Comparison of ENCODE assay signal across 15 cellular contexts in genomic region chr17:74815671-74816370, GRCh38. TPM values are rescaled to one million over a fixed set of nuclear protein-coding genes. Genes with fewer than 3 reads are reported as not detected.
DNase-seq lines count a peak whose midpoint lies in the region; ATAC-seq and TF ChIP-seq lines count a peak whose summit lies in the region.
"Had no signal": no experiment of that assay in that cellular context is flagged by ENCODE, and none has a peak within 500 bp of the region (broad histone marks: within the 10 kb centered on the region; RNA-seq: fewer than 3 reads in every experiment).

No MANE protein-coding gene starts in this region.

- no peak overlapping the region for H3K18ac ChIP-seq in mesenchymal stem cell (ENCODE audit: low read depth in 1 of 2, low read length in 2 of 2)

- H3K9me3 ChIP-seq in OCI-LY7 (ENCODE audit: low read length), result no peaks in the 10 kb centered on the region
- H3K9me3 ChIP-seq in mesenchymal stem cell (ENCODE audit: control insufficient read depth, low read length), result no peaks in the 10 kb centered on the region
- H3K9me3 ChIP-seq: HAP-1, pancreas had no signal

- H3K4me3 ChIP-seq in GM06990 (replicated peaks; ENCODE audit: low read depth, low read length) (no peak overlapping the region), OCI-LY7 (ENCODE audit: low read depth, low read length, poor library complexity, severe bottlenecking) (no peak overlapping the region), epithelial cell of proximal tubule (ENCODE audit: low read depth, low read length) (no peak overlapping the region), mesenchymal stem cell (ENCODE audit: insufficient read depth in 1 of 2, low read depth in 1 of 2, low read length in 2 of 2) (no peak overlapping the region)
- H3K4me3 ChIP-seq: HAP-1, pancreas had no signal

- H3K27ac ChIP-seq in OCI-LY7 (ENCODE audit: low read depth, low read length, poor library complexity, severe bottlenecking), result no peak overlapping the region
- H3K27ac ChIP-seq in mesenchymal stem cell (ENCODE audit: low read length, poor library complexity, severe bottlenecking), result no peak overlapping the region
- H3K27ac ChIP-seq: pancreas had no signal

- no peak overlapping the region for H4K91ac ChIP-seq in mesenchymal stem cell (ENCODE audit: low read length)

- H3K36me3 ChIP-seq in GM06990 (ENCODE audit: control insufficient read depth, insufficient read depth, low read length) (peaks cover 5% of the 10 kb centered on the region), OCI-LY7 (ENCODE audit: insufficient read depth, low read length) (no peaks in the 10 kb centered on the region), mesenchymal stem cell (ENCODE audit: control insufficient read depth in 1 of 2, insufficient read depth in 2 of 2, low read depth in 1 of 2, low read length in 2 of 2) (peaks cover 26 to 46% of the 10 kb centered on the region in 2 experiments)
- H3K36me3 ChIP-seq: HAP-1, pancreas had no signal

- ATAC-seq in GM18517 (IDR thresholded peaks at IDR 0.05; ENCODE audit: unreplicated experiment) (no peak), HG02623 (IDR thresholded peaks at IDR 0.05; ENCODE audit: unreplicated experiment) (no peak)
- ATAC-seq: left cardiac atrium, pancreas had no signal

- 68% methylated on average over 10 of the region's 10 CpGs for WGBS in mesenchymal stem cell

- no peaks in the 10 kb centered on the region for H3K9me2 ChIP-seq in OCI-LY7 (ENCODE audit: insufficient read depth, low read length)

- no peak overlapping the region for H2BK12ac ChIP-seq in mesenchymal stem cell (ENCODE audit: low read length in 2 of 2)

- H2AFZ ChIP-seq in OCI-LY7 (ENCODE audit: low read length) (no peak overlapping the region), mesenchymal stem cell (ENCODE audit: low read depth, low read length) (no peak overlapping the region)

- H2BK5ac ChIP-seq in mesenchymal stem cell (ENCODE audit: low read depth, low read length, poor library complexity, severe bottlenecking), result no peak overlapping the region

- DNase-seq in ACHN, result peak; percentile 21
- no peak for DNase-seq in GM06990 (ENCODE audit: extremely low read depth, insufficient read length)
- peak; percentile 47 for DNase-seq in OCI-LY7 (ENCODE audit: low spot score)
- DNase-seq in epithelial cell of proximal tubule (ENCODE audit: low read depth), result no peak
- no peak for DNase-seq in mesenchymal stem cell
- DNase-seq in islet precursor cell, result no peak
- DNase-seq: activated CD4-positive, alpha-beta T cell treated with anti-CD3 and anti-CD28 coated beads, Interleukin-2, amount 50 U/mL, for 1 hour; left cardiac atrium; NCI-H1436; pancreas; Right ventricle myocardium superior; stimulated activated CD4-positive, alpha-beta T cell treated with anti-CD3 and anti-CD28 coated beads, Interleukin-4, amount 100 ng/mL, for 1 hour had no signal

- H3K23ac ChIP-seq in mesenchymal stem cell (ENCODE audit: low read length in 2 of 2), result no peak overlapping the region

- H2BK120ac ChIP-seq in mesenchymal stem cell (ENCODE audit: low read depth, low read length), result no peak overlapping the region

- H3K4ac ChIP-seq in mesenchymal stem cell (ENCODE audit: low read depth in 1 of 2, low read length in 2 of 2), result no peak overlapping the region

- intact Hi-C loops in OCI-LY7 (cut with micrococcal nuclease; ENCODE audit: unreplicated experiment), result no loop called here

- POLR2A ChIA-PET in OCI-LY7 (lab: Charles Lee), result interaction anchor here (0.5 to 1.2 kb wide), 2 partner anchors 14 to 1282 kb away, joined by 3 to 4 read pairs; no protein-coding TSS in a partner anchor

- no peaks in the 10 kb centered on the region for H3K79me2 ChIP-seq in OCI-LY7 (ENCODE audit: insufficient read depth, low read depth, low read length)

- H3K79me1 ChIP-seq in mesenchymal stem cell (replicated peaks; ENCODE audit: low read length, poor library complexity, severe bottlenecking), result no peaks in the 10 kb centered on the region

- peak; percentile 7 for TF ChIP-seq CTCF in GM06990 (IDR thresholded peaks at IDR 0.05; ENCODE audit: insufficient read depth, low read length, poor library complexity, severe bottlenecking)
- peak; percentile 76 for TF ChIP-seq CTCF in OCI-LY7 (conservative IDR thresholded peaks at IDR 0.05; ENCODE audit: low read length)
- TF ChIP-seq CTCF in epithelial cell of proximal tubule (conservative IDR thresholded peaks at IDR 0.05; ENCODE audit: low read depth, low read length), result peak; percentile 37

- no peak overlapping the region for H4K8ac ChIP-seq in mesenchymal stem cell (ENCODE audit: low read length)

- H3K4me2 ChIP-seq in OCI-LY7 (ENCODE audit: low read length) (no peak overlapping the region), mesenchymal stem cell (ENCODE audit: low read length, poor library complexity, severe bottlenecking) (no peak overlapping the region)

- H2AK5ac ChIP-seq in mesenchymal stem cell (ENCODE audit: low read length, severe bottlenecking), result no peak overlapping the region

- no TSS peak for BruUV-seq in OCI-LY7 (replicated peaks; lab: Mats Ljungman, UMichigan)

- H3K4me1 ChIP-seq in OCI-LY7 (ENCODE audit: insufficient read depth, low read length, poor library complexity, severe bottlenecking) (peaks cover 8% of the 10 kb centered on the region), mesenchymal stem cell (ENCODE audit: control insufficient read depth, insufficient read depth, low read depth, low read length) (peaks cover 10% of the 10 kb centered on the region)
- H3K4me1 ChIP-seq: HAP-1, pancreas had no signal

- in situ Hi-C loops in ACHN (cut with HindIII; ENCODE audit: low pct_ligation_motif_present, low pct_unique_long_range_greater_than_20kb, low sequenced_read_pairs), result no loop called here

- no peak overlapping the region for H2BK15ac ChIP-seq in mesenchymal stem cell (ENCODE audit: low read depth, poor library complexity, severe bottlenecking)

- CTCF ChIA-PET in OCI-LY7 (lab: Charles Lee; ENCODE audit: unreplicated experiment), result no interaction called here

- no peak overlapping the region for H3K9ac ChIP-seq in mesenchymal stem cell (ENCODE audit: low read length)

- H3K27me3 ChIP-seq in GM06990 (replicated peaks; ENCODE audit: control insufficient read depth, insufficient read depth, low read length) (no peaks in the 10 kb centered on the region), mesenchymal stem cell (ENCODE audit: control insufficient read depth in 1 of 2, insufficient read depth in 1 of 2, low read length in 2 of 2) (no peaks in the 10 kb centered on the region)
- H3K27me3 ChIP-seq: pancreas had no signal

- no peaks in the 10 kb centered on the region for H4K20me1 ChIP-seq in OCI-LY7 (ENCODE audit: insufficient read depth, low read length)

- H3K14ac ChIP-seq in mesenchymal stem cell (ENCODE audit: low read length in 2 of 2), result no peak overlapping the region

RNA-seq across cellular contexts. Expression of gene NAT9, which starts 39.7 kb away (rescaled TPM):
- 77.2 and 99.3 TPM in 2 replicates for total RNA-seq in OCI-LY7 (2014; rRNA removed; shearing (Covaris generic))
- total RNA-seq in OCI-LY7 (2022) (87.9 and 89.0 TPM in 2 replicates), epithelial cell of proximal tubule (18.2 and 24.5 TPM in 2 replicates)
- polyA plus RNA-seq in mesenchymal stem cell (2013, experiment 1 of 2), result 29.5 TPM
- 30.4 TPM for polyA plus RNA-seq in mesenchymal stem cell (2013, experiment 2 of 2)

RNA-seq across cellular contexts. Expression of gene GRIN2C, which starts 43.9 kb away (rescaled TPM):
- 0.22 and 0.26 TPM in 2 replicates for total RNA-seq in OCI-LY7 (2014; rRNA removed; shearing (Covaris generic))
- 0.55 and 0.61 TPM in 2 replicates for total RNA-seq in OCI-LY7 (2022)
- total RNA-seq in epithelial cell of proximal tubule, result not detected in 2 replicates
- polyA plus RNA-seq in mesenchymal stem cell (2013, experiment 1 of 2), result not detected
- polyA plus RNA-seq in mesenchymal stem cell (2013, experiment 2 of 2), result 0.01 TPM

RNA-seq across cellular contexts. Expression of gene FDXR, which starts 57.0 kb away (rescaled TPM):
- 12.2 TPM in 2 replicates for total RNA-seq in OCI-LY7 (2014; rRNA removed; shearing (Covaris generic))
- total RNA-seq in OCI-LY7 (2022) (18.1 and 18.3 TPM in 2 replicates), epithelial cell of proximal tubule (21.9 and 31.5 TPM in 2 replicates)
- 11.8 TPM for polyA plus RNA-seq in mesenchymal stem cell (2013, experiment 1 of 2)
- 11.7 TPM for polyA plus RNA-seq in mesenchymal stem cell (2013, experiment 2 of 2)

Comparison
In these comparisons a context has a peak if more than half of its experiments do, and no peak if none do; other contexts are left out.
1. DNase-seq: peak in ACHN (single experiment) and OCI-LY7 (single experiment); none in GM06990 (single experiment), epithelial cell of proximal tubule (single experiment), mesenchymal stem cell (single experiment) and islet precursor cell (single experiment).
2. CTCF ChIP-seq: peak in every context shown above with its lines; median percentile 76 in OCI-LY7; 37 in epithelial cell of proximal tubule; 7 in GM06990.